6 cellular contexts compared by ENCODE assay signal in genomic region chr11:1876361-1877063, GRCh38. TPM values are rescaled to one million over a fixed set of nuclear protein-coding genes. Genes with fewer than 3 reads are reported as not detected.
A peak's percentile ranks its signal among the peaks of the same experiment; 100 is the strongest.
DNase-seq lines count a peak whose midpoint lies in the region; ATAC-seq and TF ChIP-seq lines count a peak whose summit lies in the region.

No MANE protein-coding gene starts in this region.

- CTCF ChIA-PET in HCT116 (lab: Charles Lee) = interaction anchor here (0.7 to 2.4 kb wide), 18 partner anchors 11 to 280 kb away, joined by 3 to 19 read pairs (median 4); partner anchors contain the start of gene SYT8

- ATAC-seq in HCT116 (peak; percentile 94), natural killer cell (no peak), HG03342 (IDR thresholded peaks at IDR 0.05; ENCODE audit: unreplicated experiment) (no peak), HG02885 (IDR thresholded peaks at IDR 0.05; ENCODE audit: poor library complexity, unreplicated experiment) (no peak)

- no peak for DNase-seq in HCT116 (ENCODE audit: low read depth, low spot score)
- DNase-seq in ascending aorta (ENCODE audit: low spot score in 2 of 2) = no peak
- DNase-seq in natural killer cell = no peak
- DNase-seq in activated CD4-positive, alpha-beta T cell treated with anti-CD3 and anti-CD28 coated beads for 4 hours = no peak

- peak; percentile 67 to 95 (median 79); a peak in 5 of 6 replicates for TF ChIP-seq CTCF in HCT116 (IDR thresholded peaks at IDR 0.05 in 2 of 3, conservative IDR thresholded peaks at IDR 0.05 in 1 of 3; ENCODE audit: borderline replicate concordance in 1 of 3, insufficient read depth in 1 of 3, low read depth in 2 of 3, low read length in 2 of 3)
- peak; percentile 20 to 64 (median 39) for TF ChIP-seq CTCF in ascending aorta (IDR thresholded peaks at IDR 0.05)
- peak; percentile 25 for TF ChIP-seq CTCF in natural killer cell (IDR thresholded peaks at IDR 0.05)

- H3K27me3 Mint-ChIP-seq in natural killer cell (ENCODE audit: low read depth in 2 of 2) = no peaks in the 10 kb centered on the region

- intact Hi-C loops in HCT116 (cut with micrococcal nuclease) = no loop called here
- intact Hi-C loops in ascending aorta (cut with DNase I) = loop anchor here (5.0 kb wide), 1 partner anchor 124 kb away; the partner anchor contains the start of gene IFITM10
- intact Hi-C loops in natural killer cell (cut with micrococcal nuclease) = no loop called here

- no peak for TF ChIP-seq POLR2A in HCT116 (IDR thresholded peaks at IDR 0.05; ENCODE audit: borderline replicate concordance, extremely low read depth, insufficient read depth, insufficient read length)

- H3K27ac ChIP-seq in HCT116 (ENCODE audit: low read depth, low read length) (no peak overlapping the region; the same call in 1 of the 2 replicates), ascending aorta (peak overlapping the region; percentile 87 to 91)

- H2AFZ ChIP-seq in HCT116 (ENCODE audit: low read depth, low read length, poor library complexity, severe bottlenecking) = no peak overlapping the region

- H3K27me3 ChIP-seq in HCT116 (ENCODE audit: insufficient read depth, low read length) (no peaks in the 10 kb centered on the region), ascending aorta (no peaks in the 10 kb centered on the region)

- no peak overlapping the region for H3K4me3 ChIP-seq in HCT116 (replicated peaks in 1 of 2; ENCODE audit: low read depth in 1 of 2, low read length in 2 of 2)
- H3K4me3 ChIP-seq in ascending aorta = peak overlapping the region in 1 of 2 donors; percentile 20

- H3K4me1 Mint-ChIP-seq in natural killer cell = peaks cover 26 to 72% of the 10 kb centered on the region in 2 donors

- H3K79me2 ChIP-seq in HCT116 (ENCODE audit: insufficient read depth, low read length) = no peaks in the 10 kb centered on the region

- H3K36me3 ChIP-seq in HCT116 (ENCODE audit: control insufficient read depth in 1 of 2, insufficient read depth in 2 of 2, low read length in 2 of 2) (no peaks in the 10 kb centered on the region), ascending aorta (no peaks in the 10 kb centered on the region)

- H3K4me2 ChIP-seq in HCT116 (ENCODE audit: low read length) = 0 out of 2 replicates have a peak overlapping the region, but pooled peaks have one; percentile 2

- H3K4me1 ChIP-seq in HCT116 (ENCODE audit: control insufficient read depth in 1 of 2, insufficient read depth in 2 of 2, low read length in 2 of 2) = peaks cover 0 to 4% of the 10 kb centered on the region in 2 experiments; a peak in 1 of 4 replicates
- peaks cover 14 to 48% of the 10 kb centered on the region in 2 donors for H3K4me1 ChIP-seq in ascending aorta

- no peaks in the 10 kb centered on the region for H3K36me3 Mint-ChIP-seq in natural killer cell

- no peak overlapping the region for H3K4me3 Mint-ChIP-seq in natural killer cell

- H4K20me1 ChIP-seq in HCT116 (ENCODE audit: insufficient read depth) = no peaks in the 10 kb centered on the region

- H3K9ac ChIP-seq in HCT116 (ENCODE audit: low read length) = no peak overlapping the region

- no peak; the same call in 1 of the 2 replicates for TF ChIP-seq RAD21 in HCT116 (IDR thresholded peaks at IDR 0.05; ENCODE audit: low read depth)

- no peaks in the 10 kb centered on the region for H3K9me3 ChIP-seq in HCT116 (ENCODE audit: control insufficient read depth in 1 of 2, insufficient read depth in 1 of 2, low read depth in 1 of 2, low read length in 2 of 2)
- no peaks in the 10 kb centered on the region for H3K9me3 ChIP-seq in ascending aorta

- no peaks in the 10 kb centered on the region for H3K9me2 ChIP-seq in HCT116 (ENCODE audit: insufficient read depth)

- RAD21 ChIA-PET in HCT116 (lab: Charles Lee; ENCODE audit: low non-redundant PET in 1 of 2, low total read pairs in 2 of 2, uncharacterized antibody in 2 of 2, unreplicated experiment in 2 of 2) = interaction anchor here (0.8 to 1.0 kb wide), 2 partner anchors 40 to 275 kb away, joined by 3 to 5 read pairs; no protein-coding TSS in a partner anchor

- BruUV-seq in HCT116 (replicated peaks; lab: Mats Ljungman, UMichigan) = no TSS peak

- H3K9me3 Mint-ChIP-seq in natural killer cell = no peaks in the 10 kb centered on the region

- H3K27ac Mint-ChIP-seq in natural killer cell = peak overlapping the region; percentile 29 to 42

- POLR2A ChIA-PET in HCT116 (lab: Charles Lee) = no interaction called here

TF ChIP-seq in HCT116, 20 proteins besides CTCF, POLR2A, EP300 and RAD21:
- TF ChIP-seq MAX (IDR thresholded peaks at IDR 0.05) (no peak), JUND (IDR thresholded peaks at IDR 0.05) (no peak), CBX3 (IDR thresholded peaks at IDR 0.05; ENCODE audit: low read depth) (no peak), TCF7L2 (IDR thresholded peaks at IDR 0.05; ENCODE audit: borderline replicate concordance, extremely low read depth, insufficient read depth, insufficient read length) (no peak), EZH2phosphoT487 (IDR thresholded peaks at IDR 0.05; ENCODE audit: borderline replicate concordance) (no peak), FOSL1 (IDR thresholded peaks at IDR 0.05; ENCODE audit: low read depth) (no peak), REST (IDR thresholded peaks at IDR 0.05; ENCODE audit: low read depth) (no peak), EZH2 (IDR thresholded peaks at IDR 0.05) (no peak), ATF3 (IDR thresholded peaks at IDR 0.05) (no peak), ZNF274 (IDR thresholded peaks at IDR 0.05; ENCODE audit: low read depth, low read length) (no peak), SRF (IDR thresholded peaks at IDR 0.05; ENCODE audit: low read depth) (no peak), SIN3A (IDR thresholded peaks at IDR 0.05; ENCODE audit: low read depth) (no peak), POLR2AphosphoS5 (IDR thresholded peaks at IDR 0.05; ENCODE audit: low read depth, low read length) (no peak), EGR1 (IDR thresholded peaks at IDR 0.05; ENCODE audit: low read depth) (no peak), ELF1 (IDR thresholded peaks at IDR 0.05; ENCODE audit: borderline replicate concordance, low read depth) (no peak)

RNA-seq across cellular contexts. Expression of gene PRR33, which starts 15.2 kb away (rescaled TPM):
- total RNA-seq in HCT116 (2021; ENCODE audit: unreplicated experiment) (not detected), ascending aorta (not detected), natural killer cell (under 1 TPM in 2 of 3 donors, not detected in 1; 0.14 to 0.32 TPM)
- polyA plus RNA-seq in HCT116 (2012) = 0.03 TPM in 1 of 2 replicates, not detected in the other

RNA-seq across cellular contexts. Expression of gene LSP1, which starts 23.6 kb away (rescaled TPM):
- 1.3 TPM for total RNA-seq in HCT116 (2021; ENCODE audit: unreplicated experiment)
- polyA plus RNA-seq in HCT116 (2012) = 0.57 and 0.65 TPM in 2 replicates
- total RNA-seq in ascending aorta = 41.9 TPM
- 100 to 1,000 TPM; 487 to 595 (median 536) TPM for total RNA-seq in natural killer cell

RNA-seq across cellular contexts. Expression of gene TNNI2, which starts 37.7 kb away (rescaled TPM):
- total RNA-seq in HCT116 (2021; ENCODE audit: unreplicated experiment) (not detected), ascending aorta (not detected), natural killer cell (1 to 10 TPM; 1.2 to 5.4 (median 3.6) TPM)
- 0.15 and 0.34 TPM in 2 replicates for polyA plus RNA-seq in HCT116 (2012)

RNA-seq across cellular contexts. Expression of gene SYT8, which starts 41.7 kb away (rescaled TPM):
- total RNA-seq in HCT116 (2021; ENCODE audit: unreplicated experiment) = 1.0 TPM
- 0.39 and 0.72 TPM in 2 replicates for polyA plus RNA-seq in HCT116 (2012)
- not detected for total RNA-seq in ascending aorta
- total RNA-seq in natural killer cell = not detected

RNA-seq across cellular contexts. Expression of gene TNNT3, which starts 43.0 kb away (rescaled TPM):
- total RNA-seq in HCT116 (2021; ENCODE audit: unreplicated experiment) = 0.71 TPM
- 0.05 TPM in 1 of 2 replicates, not detected in the other for polyA plus RNA-seq in HCT116 (2012)
- 10.1 TPM for total RNA-seq in ascending aorta
- 10 to 100 TPM; 15.8 to 27.9 (median 26.2) TPM for total RNA-seq in natural killer cell

Comparison
In these comparisons a context has a peak if more than half of its experiments do, and no peak if none do; other contexts are left out.
1. CTCF ChIP-seq: peak in every context shown above with its lines; median percentile 79 in HCT116; 39 in ascending aorta; 25 in natural killer cell.
2. RNA of gene LSP1, which starts 23.6 kb away (total RNA-seq): 487 to 595 TPM in natural killer cell and 41.9 TPM in ascending aorta (single experiment); 1.3 TPM in HCT116 (single experiment); every median in the first group is over 10 times any median in the second.